ENCODE assay signal across 10 cellular contexts in the genomic region with DNA sequence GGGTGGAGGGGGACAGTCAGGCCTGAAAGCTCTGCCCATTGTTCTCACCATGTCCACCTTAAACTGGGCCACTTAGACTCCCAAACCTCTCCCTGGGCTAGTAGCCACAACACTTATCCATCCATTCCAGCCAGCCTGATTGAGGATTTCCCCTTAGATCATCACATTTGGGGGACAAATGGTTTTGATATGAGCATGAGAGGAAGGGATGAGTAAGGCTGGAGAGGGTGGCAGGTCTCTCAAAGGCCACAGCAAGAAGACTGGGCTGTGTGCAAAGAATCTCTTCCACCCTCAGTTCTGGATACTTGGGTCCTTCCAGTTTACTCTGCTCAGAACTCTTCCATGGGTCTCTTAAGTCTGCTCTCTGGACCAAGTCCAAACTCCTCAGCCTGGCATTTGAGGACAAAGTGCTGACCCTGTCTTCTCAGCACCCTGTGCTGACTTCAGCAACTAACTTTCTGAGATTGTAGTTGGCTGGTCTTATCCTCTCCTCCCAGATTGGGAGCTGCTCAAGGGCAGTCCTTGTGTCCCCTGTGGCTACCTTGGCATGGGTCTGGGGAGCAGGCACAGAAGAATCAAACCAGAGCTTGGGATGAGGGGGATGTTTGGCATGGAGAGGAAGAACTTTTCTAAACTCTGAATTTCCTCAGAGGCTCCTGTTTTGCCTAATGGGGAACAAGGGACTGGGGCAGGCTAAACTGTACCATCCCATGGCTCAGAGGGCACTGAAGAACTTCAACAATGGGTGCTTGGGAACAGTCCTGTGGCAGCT. TPM values are rescaled to one million over a fixed set of nuclear protein-coding genes. Genes with fewer than 3 reads are reported as not detected.
DNase-seq lines count a peak whose midpoint lies in the region; ATAC-seq and TF ChIP-seq lines count a peak whose summit lies in the region.
"Had no signal": no experiment of that assay in that cellular context is flagged by ENCODE, and none has a peak within 500 bp of the region (broad histone marks: within the 10 kb centered on the region; RNA-seq: fewer than 3 reads in every experiment).

No MANE protein-coding gene starts in this region.

- peak overlapping the region; percentile 19 for H2BK15ac ChIP-seq in mesenchymal stem cell (ENCODE audit: low read depth, poor library complexity, severe bottlenecking)

- peaks cover 4% of the 10 kb centered on the region for H3K36me3 Mint-ChIP-seq in activated naive CD4-positive, alpha-beta T cell treated with anti-CD3 and anti-CD28 coated beads, Interleukin-2, amount 50 U/mL, for 24 hours
- peaks cover 8 to 9% of the 10 kb centered on the region in 2 donors for H3K36me3 Mint-ChIP-seq in activated T-cell treated with anti-CD3 and anti-CD28 coated beads, Interleukin-2, amount 50 U/mL, for 72 hours (ENCODE audit: insufficient read depth in 2 of 2)

- H2BK12ac ChIP-seq in mesenchymal stem cell (ENCODE audit: low read length in 2 of 2): peak overlapping the region; percentile 43 to 60

- H3K9me3 ChIP-seq in mesenchymal stem cell (ENCODE audit: control insufficient read depth, low read length) (no peaks in the 10 kb centered on the region), testis (no peaks in the 10 kb centered on the region)
- no peaks in the 10 kb centered on the region for H3K9me3 ChIP-seq in effector memory CD4-positive, alpha-beta T cell (ENCODE audit: control insufficient read depth, low read length)
- H3K9me3 ChIP-seq: mucosa of descending colon had no signal

- H3K27ac Mint-ChIP-seq in activated naive CD4-positive, alpha-beta T cell treated with anti-CD3 and anti-CD28 coated beads, Interleukin-2, amount 50 U/mL, for 24 hours: peak overlapping the region; percentile 88
- peak overlapping the region; percentile 71 for H3K27ac Mint-ChIP-seq in activated T-cell treated with anti-CD3 and anti-CD28 coated beads, Interleukin-2, amount 50 U/mL, for 72 hours

- no peak overlapping the region for H2BK5ac ChIP-seq in mesenchymal stem cell (ENCODE audit: low read depth, low read length, poor library complexity, severe bottlenecking)

- H3K14ac ChIP-seq in mesenchymal stem cell (ENCODE audit: low read length in 2 of 2): no peak overlapping the region

- intact Hi-C loops in testis (cut with DNase I; ENCODE audit: low total_unique reads) (loop anchor here (10.0 kb wide), 1 partner anchor 153 kb away; a partner anchor contains a TSS), posterior cingulate gyrus (cut with DNase I) (loop anchor here (10.0 kb wide), 1 partner anchor 233 kb away; a partner anchor contains a TSS)

- no peak overlapping the region for H3K9ac ChIP-seq in mesenchymal stem cell (ENCODE audit: low read length)

- H3K18ac ChIP-seq in mesenchymal stem cell (ENCODE audit: low read depth in 1 of 2, low read length in 2 of 2): peak overlapping the region in 1 of 2 experiments; percentile 51

- no peak for DNase-seq in activated naive CD4-positive, alpha-beta T cell (lab: John Stamatoyannopoulos, UW)
- DNase-seq in activated T-cell treated with anti-CD3 and anti-CD28 coated beads, Interleukin-2, amount 50 U/mL, for 72 hours: peak; percentile 57 to 60
- DNase-seq in mesenchymal stem cell: no peak
- DNase-seq in testis: peak; percentile 67
- DNase-seq in posterior cingulate gyrus: no peak
- DNase-seq in effector memory CD4-positive, alpha-beta T cell: no peak
- DNase-seq: mucosa of descending colon, T1000 had no signal

- H3K27me3 ChIP-seq in mesenchymal stem cell (ENCODE audit: control insufficient read depth in 1 of 2, insufficient read depth in 1 of 2, low read length in 2 of 2) (no peaks in the 10 kb centered on the region), testis (no peaks in the 10 kb centered on the region)
- H3K27me3 ChIP-seq in effector memory CD4-positive, alpha-beta T cell (replicated peaks; ENCODE audit: control insufficient read depth, insufficient read depth, low read length, poor library complexity, severe bottlenecking): no peaks in the 10 kb centered on the region

- no peaks in the 10 kb centered on the region for H3K27me3 Mint-ChIP-seq in activated naive CD4-positive, alpha-beta T cell treated with anti-CD3 and anti-CD28 coated beads, Interleukin-2, amount 50 U/mL, for 24 hours
- no peaks in the 10 kb centered on the region for H3K27me3 Mint-ChIP-seq in activated T-cell treated with anti-CD3 and anti-CD28 coated beads, Interleukin-2, amount 50 U/mL, for 72 hours (ENCODE audit: low read depth)

- no peak overlapping the region for H3K4me2 ChIP-seq in mesenchymal stem cell (ENCODE audit: low read length, poor library complexity, severe bottlenecking)

- no peak overlapping the region for H2AK5ac ChIP-seq in mesenchymal stem cell (ENCODE audit: low read length, severe bottlenecking)

- peak overlapping the region; percentile 66 for H3K4me3 Mint-ChIP-seq in activated naive CD4-positive, alpha-beta T cell treated with anti-CD3 and anti-CD28 coated beads, Interleukin-2, amount 50 U/mL, for 24 hours
- peak overlapping the region; percentile 61 to 68 for H3K4me3 Mint-ChIP-seq in activated T-cell treated with anti-CD3 and anti-CD28 coated beads, Interleukin-2, amount 50 U/mL, for 72 hours

- H2BK120ac ChIP-seq in mesenchymal stem cell (ENCODE audit: low read depth, low read length): no peak overlapping the region

- ATAC-seq in activated T-cell treated with anti-CD3 and anti-CD28 coated beads, Interleukin-2, amount 50 U/mL, for 72 hours (replicated peaks in 1 of 2): peak; percentile 16 to 31
- no peak for ATAC-seq in GM19397 (IDR thresholded peaks at IDR 0.05; ENCODE audit: unreplicated experiment)
- ATAC-seq: mucosa of descending colon had no signal

- H3K27ac ChIP-seq in mesenchymal stem cell (ENCODE audit: low read length, poor library complexity, severe bottlenecking) (no peak overlapping the region), testis (peak overlapping the region; percentile 4 to 99)
- no peak overlapping the region for H3K27ac ChIP-seq in effector memory CD4-positive, alpha-beta T cell (ENCODE audit: insufficient read depth, low read length, poor library complexity, severe bottlenecking)

- H2AFZ ChIP-seq in mesenchymal stem cell (ENCODE audit: low read depth, low read length): no peak overlapping the region

- TF ChIP-seq POLR2A in testis (IDR thresholded peaks at IDR 0.05): no peak

- peaks cover 12% of the 10 kb centered on the region for H3K4me1 ChIP-seq in mesenchymal stem cell (ENCODE audit: control insufficient read depth, insufficient read depth, low read depth, low read length)
- H3K4me1 ChIP-seq in testis: peaks cover 66% of the 10 kb centered on the region
- peaks cover 65% of the 10 kb centered on the region for H3K4me1 ChIP-seq in effector memory CD4-positive, alpha-beta T cell (ENCODE audit: control insufficient read depth, insufficient read depth, low read length, poor library complexity, severe bottlenecking)

- H4K91ac ChIP-seq in mesenchymal stem cell (ENCODE audit: low read length): peak overlapping the region; percentile 27

- no peaks in the 10 kb centered on the region for H3K9me3 Mint-ChIP-seq in activated naive CD4-positive, alpha-beta T cell treated with anti-CD3 and anti-CD28 coated beads, Interleukin-2, amount 50 U/mL, for 24 hours
- H3K9me3 Mint-ChIP-seq in activated T-cell treated with anti-CD3 and anti-CD28 coated beads, Interleukin-2, amount 50 U/mL, for 72 hours: no peaks in the 10 kb centered on the region

- peaks cover 17 to 31% of the 10 kb centered on the region in 2 experiments for H3K36me3 ChIP-seq in mesenchymal stem cell (ENCODE audit: control insufficient read depth in 1 of 2, insufficient read depth in 2 of 2, low read depth in 1 of 2, low read length in 2 of 2)
- no peaks in the 10 kb centered on the region for H3K36me3 ChIP-seq in testis (ENCODE audit: low read depth, missing control alignments)
- no peaks in the 10 kb centered on the region for H3K36me3 ChIP-seq in effector memory CD4-positive, alpha-beta T cell (ENCODE audit: control insufficient read depth, insufficient read depth, low read length)

- no peaks in the 10 kb centered on the region for H3K79me1 ChIP-seq in mesenchymal stem cell (replicated peaks; ENCODE audit: low read length, poor library complexity, severe bottlenecking)

- peak overlapping the region in 1 of 2 experiments; percentile 4 for H3K4ac ChIP-seq in mesenchymal stem cell (ENCODE audit: low read depth in 1 of 2, low read length in 2 of 2)

- H3K4me3 ChIP-seq in mesenchymal stem cell (ENCODE audit: insufficient read depth in 1 of 2, low read depth in 1 of 2, low read length in 2 of 2) (no peak overlapping the region), testis (no peak overlapping the region)
- H3K4me3 ChIP-seq in effector memory CD4-positive, alpha-beta T cell (ENCODE audit: insufficient read depth, low read depth, low read length, poor library complexity, severe bottlenecking): no peak overlapping the region
- H3K4me3 ChIP-seq: mucosa of descending colon had no signal

- no peak overlapping the region for H3K23ac ChIP-seq in mesenchymal stem cell (ENCODE audit: low read length in 2 of 2)

- TF ChIP-seq CTCF in testis (IDR thresholded peaks at IDR 0.05): no peak

- no peak overlapping the region for H4K8ac ChIP-seq in mesenchymal stem cell (ENCODE audit: low read length)

- peaks cover 71% of the 10 kb centered on the region for H3K4me1 Mint-ChIP-seq in activated naive CD4-positive, alpha-beta T cell treated with anti-CD3 and anti-CD28 coated beads, Interleukin-2, amount 50 U/mL, for 24 hours
- H3K4me1 Mint-ChIP-seq in activated T-cell treated with anti-CD3 and anti-CD28 coated beads, Interleukin-2, amount 50 U/mL, for 72 hours (ENCODE audit: low read depth): peaks cover 69% of the 10 kb centered on the region

RNA-seq across cellular contexts. Expression of a gene that starts 3.2 kb away (rescaled TPM):
- 10 to 100 TPM; 79.7 to 82.5 TPM for total RNA-seq in activated T-cell treated with anti-CD3 and anti-CD28 coated beads, Interleukin-2, amount 50 U/mL, for 72 hours
- polyA plus RNA-seq in mesenchymal stem cell (2013, experiment 1 of 2): 11.8 TPM
- 11.8 TPM for polyA plus RNA-seq in mesenchymal stem cell (2013, experiment 2 of 2)
- 100 to 1,000 TPM in 1 of 2 donors, 10 to 100 TPM in 1; 94.7 to 115 TPM for total RNA-seq in testis
- 78.0 TPM for polyA plus RNA-seq in testis (ENCODE audit: insufficient read depth, low read depth, low replicate concordance)

RNA-seq across cellular contexts. Expression of a gene that starts 58.9 kb away (rescaled TPM):
- total RNA-seq in activated T-cell treated with anti-CD3 and anti-CD28 coated beads, Interleukin-2, amount 50 U/mL, for 72 hours: 10 to 100 TPM; 21.4 to 22.4 TPM
- 5.1 TPM for polyA plus RNA-seq in mesenchymal stem cell (2013, experiment 1 of 2)
- polyA plus RNA-seq in mesenchymal stem cell (2013, experiment 2 of 2): 5.3 TPM
- 10 to 100 TPM; 24.6 to 32.4 TPM for total RNA-seq in testis
- polyA plus RNA-seq in testis (ENCODE audit: insufficient read depth, low read depth, low replicate concordance): 62.5 TPM

RNA-seq across cellular contexts. Expression of a gene that starts 59.0 kb away (rescaled TPM):
- total RNA-seq in activated T-cell treated with anti-CD3 and anti-CD28 coated beads, Interleukin-2, amount 50 U/mL, for 72 hours: 10 to 100 TPM; 12.6 to 13.4 TPM
- 4.4 TPM for polyA plus RNA-seq in mesenchymal stem cell (2013, experiment 1 of 2)
- 4.6 TPM for polyA plus RNA-seq in mesenchymal stem cell (2013, experiment 2 of 2)
- total RNA-seq in testis: 10 to 100 TPM; 19.1 to 19.9 TPM
- 18.6 TPM for polyA plus RNA-seq in testis (ENCODE audit: insufficient read depth, low read depth, low replicate concordance)

Comparison
In these comparisons a context has a peak if more than half of its experiments do, and no peak if none do; other contexts are left out.
1. DNase-seq: peak in activated T-cell treated with anti-CD3 and anti-CD28 coated beads, Interleukin-2, amount 50 U/mL, for 72 hours (2 of 2) and testis (single experiment); none in activated naive CD4-positive, alpha-beta T cell (0 of 4), mesenchymal stem cell (single experiment), posterior cingulate gyrus (0 of 10) and effector memory CD4-positive, alpha-beta T cell (0 of 3).
2. H3K27ac ChIP-seq: peak in testis (2 of 2); none in mesenchymal stem cell (single experiment) and effector memory CD4-positive, alpha-beta T cell (single experiment).